Comparison of ENCODE assay signal across 9 cellular contexts in the genomic region with DNA sequence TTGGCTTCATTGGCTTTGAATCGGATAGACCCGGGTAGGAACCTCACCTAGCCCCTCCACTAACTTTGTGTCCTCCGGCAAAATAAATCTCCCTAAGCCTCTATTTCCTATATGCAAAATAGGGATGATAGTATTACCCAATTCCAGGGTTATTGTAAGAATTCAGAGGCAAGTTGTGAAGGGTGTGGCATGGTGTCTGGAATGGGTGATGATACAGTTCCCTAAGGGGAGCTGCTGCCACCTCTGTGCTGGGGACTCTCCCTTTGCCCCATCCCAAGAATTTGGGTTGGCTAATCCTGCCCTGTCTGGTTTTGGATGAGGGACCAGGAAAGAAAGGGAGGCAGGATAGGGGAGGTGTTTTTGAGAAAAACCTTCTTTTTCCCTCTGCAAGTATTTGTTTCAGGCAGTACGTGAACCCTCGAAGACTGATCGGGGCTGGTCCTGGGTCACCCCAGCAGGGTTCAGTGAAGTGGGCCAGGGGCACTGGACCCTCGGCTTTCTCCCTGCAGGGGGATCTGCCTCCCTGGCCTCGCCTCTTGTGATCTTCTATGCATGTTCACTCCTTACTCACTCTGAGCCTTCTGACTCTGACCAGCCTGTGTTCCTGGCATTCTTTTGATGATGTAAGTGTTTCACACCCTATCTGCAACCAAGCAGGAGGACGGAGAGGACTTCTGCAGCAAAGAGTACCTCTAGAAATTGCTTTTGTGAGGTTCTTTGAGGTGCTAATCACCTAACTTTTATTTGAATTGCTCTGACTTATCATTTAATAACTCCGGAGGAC.
DNase-seq lines count a peak whose midpoint lies in the region; ATAC-seq and TF ChIP-seq lines count a peak whose summit lies in the region.
"Had no signal": no experiment of that assay in that cellular context is flagged by ENCODE, and none has a peak within 500 bp of the region (broad histone marks: within the 10 kb centered on the region; RNA-seq: fewer than 3 reads in every experiment).

No MANE protein-coding gene starts in this region.

- H3K4me1 ChIP-seq in mucosa of stomach (ENCODE audit: control insufficient read depth, insufficient read depth, low read length): peaks cover 86% of the 10 kb centered on the region

- DNase-seq in NCI-H226 (peak; percentile 82), cerebellar cortex (ENCODE audit: low spot score) (peak; percentile 30), DMS79 (lab: John Stamatoyannopoulos, UW) (no peak), NCI-H510A treated with DMSO at 0.1 percent for 48 hours (lab: John Stamatoyannopoulos, UW) (no peak)
- no peak for DNase-seq in central memory CD4-positive, alpha-beta T cell
- DNase-seq: hippocampal formation had no signal

- H3K27me3 ChIP-seq in mucosa of stomach (ENCODE audit: control insufficient read depth, insufficient read depth, low read length): no peaks in the 10 kb centered on the region

- ATAC-seq in GM18520 (IDR thresholded peaks at IDR 0.05; ENCODE audit: unreplicated experiment): no peak

- H3K9ac ChIP-seq in mucosa of stomach (ENCODE audit: low read length): peak overlapping the region; percentile 41

- peak overlapping the region; percentile 55 for H3K27ac ChIP-seq in C4-2B

- H3K9me3 ChIP-seq in mucosa of stomach (ENCODE audit: control insufficient read depth, low read length): no peaks in the 10 kb centered on the region

- H3K4me3 ChIP-seq in mucosa of stomach (ENCODE audit: low read length): no peak overlapping the region

- no peaks in the 10 kb centered on the region for H3K36me3 ChIP-seq in mucosa of stomach (ENCODE audit: control insufficient read depth, insufficient read depth, low read length)

- no peak for TF ChIP-seq CTCF in C4-2B (conservative IDR thresholded peaks at IDR 0.05)

Comparison
In these comparisons a context has a peak if more than half of its experiments do, and no peak if none do; other contexts are left out.
1. DNase-seq: peak in NCI-H226 (single experiment) and cerebellar cortex (single experiment); none in central memory CD4-positive, alpha-beta T cell (single experiment), DMS79 (single experiment) and NCI-H510A treated with DMSO at 0.1 percent for 48 hours (single experiment).